8 cellular contexts compared by ENCODE assay signal in the genomic region with DNA sequence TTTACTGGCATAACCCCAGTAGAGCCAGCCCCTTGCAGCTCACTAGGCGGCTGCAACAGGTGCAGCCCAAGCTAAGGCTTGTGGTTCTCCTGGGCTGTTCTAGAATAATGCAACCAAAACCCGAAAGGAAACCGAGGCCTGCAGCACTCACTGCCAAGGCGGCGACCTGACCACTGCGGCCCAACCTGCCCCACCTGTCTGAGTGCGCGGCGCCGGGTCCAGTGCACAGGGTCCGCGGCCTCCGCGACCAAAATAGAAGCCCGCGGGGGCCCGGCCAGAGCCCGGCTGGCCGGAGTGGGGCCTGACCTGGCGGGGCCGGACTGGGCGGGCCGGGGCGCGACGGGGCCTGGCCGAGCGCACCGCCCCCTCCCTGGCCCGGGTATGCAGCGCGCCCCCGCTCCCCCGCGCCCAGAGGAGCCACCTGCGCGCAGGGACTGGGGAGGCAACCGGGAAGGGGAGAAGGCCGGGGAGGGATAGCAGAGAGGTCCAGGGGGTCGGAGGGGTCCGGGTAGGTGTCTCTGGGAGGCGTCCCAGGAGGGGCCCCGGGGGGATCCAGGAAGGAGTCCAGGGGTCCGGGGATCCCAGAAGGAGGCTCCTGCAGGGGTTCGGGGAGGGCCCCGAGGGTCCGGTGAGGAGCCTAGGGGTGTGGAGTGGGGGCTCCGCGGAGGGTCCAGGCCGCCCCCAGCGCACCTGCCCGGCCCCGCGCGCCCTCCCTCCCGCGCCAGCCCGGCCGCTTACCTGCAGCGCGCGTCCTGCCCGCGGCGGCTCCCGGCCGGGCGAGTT.
DNase-seq lines count a peak whose midpoint lies in the region; ATAC-seq and TF ChIP-seq lines count a peak whose summit lies in the region.

No MANE protein-coding gene starts in this region.

- H3K36me3 ChIP-seq in HUES6 (ENCODE audit: control insufficient read depth, insufficient read depth, low read length) (no peaks in the 10 kb centered on the region), iPS-20b (ENCODE audit: insufficient read depth, low read depth, low read length) (no peaks in the 10 kb centered on the region)

- H3K4me3 Mint-ChIP-seq in stimulated activated naive B cell treated with anti-CD40 and anti-IgM and Interleukin-4, amounts not matched to agents 10 μg/mL and 1 μg/mL and 100 μg/mL, for 72 hours: peak overlapping the region; percentile 88 to 92

- H3K4me3 ChIP-seq in HUES6 (ENCODE audit: low read depth, low read length): peak overlapping the region; percentile 59
- peak overlapping the region; percentile 47 for H3K4me3 ChIP-seq in astrocyte of the cerebellum (ENCODE audit: low read depth, low read length)
- H3K4me3 ChIP-seq in iPS-20b (ENCODE audit: low read length): peak overlapping the region; percentile 82

- in situ Hi-C loops in astrocyte of the cerebellum (cut with HindIII; ENCODE audit: low sequenced_read_pairs): loop anchor here (5.0 to 10.0 kb wide), 2 partner anchors 65 to 163 kb away; no protein-coding TSS in a partner anchor

- H3K9me3 ChIP-seq in HUES6 (ENCODE audit: control insufficient read depth, insufficient read depth, low read depth, low read length) (no peaks in the 10 kb centered on the region), iPS-20b (ENCODE audit: insufficient read depth, low read depth, low read length) (no peaks in the 10 kb centered on the region)

- peak; percentile 72 for DNase-seq in activated effector memory CD4-positive, alpha-beta T cell treated with anti-CD3 and anti-CD28 coated beads, Interleukin-2, amount 50 U/mL, for 16 hours
- no peak for DNase-seq in activated effector memory CD4-positive, alpha-beta T cell treated with Interleukin-2 at 50 U/mL for 16 hours
- no peak for DNase-seq in astrocyte of the cerebellum (ENCODE audit: low read depth)
- no peak for DNase-seq in stimulated activated naive B cell treated with anti-CD40 and anti-IgM and Interleukin-4, amounts not matched to agents 10 μg/mL and 1 μg/mL and 100 μg/mL, for 72 hours
- no peak for DNase-seq in NCI-H1930 (lab: John Stamatoyannopoulos, UW)
- DNase-seq in GF-D8 (lab: John Stamatoyannopoulos, UW): no peak

- H3K27me3 ChIP-seq in HUES6 (ENCODE audit: control insufficient read depth, insufficient read depth, low read length): no peaks in the 10 kb centered on the region; the same call in 1 of the 2 replicates
- no peaks in the 10 kb centered on the region for H3K27me3 ChIP-seq in iPS-20b (ENCODE audit: insufficient read depth, low read length)

- peak; percentile 48 to 52 for ATAC-seq in stimulated activated naive B cell treated with anti-CD40 and anti-IgM and Interleukin-4, amounts not matched to agents 10 μg/mL and 1 μg/mL and 100 μg/mL, for 72 hours (replicated peaks)

- peaks cover 7 to 20% of the 10 kb centered on the region in 2 donors for H3K36me3 Mint-ChIP-seq in stimulated activated naive B cell treated with anti-CD40 and anti-IgM and Interleukin-4, amounts not matched to agents 10 μg/mL and 1 μg/mL and 100 μg/mL, for 72 hours

- peaks cover 53 to 69% of the 10 kb centered on the region in 2 donors for H3K4me1 Mint-ChIP-seq in stimulated activated naive B cell treated with anti-CD40 and anti-IgM and Interleukin-4, amounts not matched to agents 10 μg/mL and 1 μg/mL and 100 μg/mL, for 72 hours

- peaks cover 0 to under 1% of the 10 kb centered on the region in 2 donors for H3K9me3 Mint-ChIP-seq in stimulated activated naive B cell treated with anti-CD40 and anti-IgM and Interleukin-4, amounts not matched to agents 10 μg/mL and 1 μg/mL and 100 μg/mL, for 72 hours

- no peak overlapping the region for H3K27ac ChIP-seq in HUES6 (ENCODE audit: low read depth, low read length)
- no peak overlapping the region for H3K27ac ChIP-seq in iPS-20b (ENCODE audit: low read length)

- TF ChIP-seq CTCF in astrocyte of the cerebellum (IDR thresholded peaks at IDR 0.05; ENCODE audit: low read depth, low read length, missing control alignments): no peak

- H3K27me3 Mint-ChIP-seq in stimulated activated naive B cell treated with anti-CD40 and anti-IgM and Interleukin-4, amounts not matched to agents 10 μg/mL and 1 μg/mL and 100 μg/mL, for 72 hours: no peaks in the 10 kb centered on the region

- H3K4me1 ChIP-seq in HUES6 (ENCODE audit: control insufficient read depth, insufficient read depth, low read length) (peaks cover 55% of the 10 kb centered on the region), iPS-20b (ENCODE audit: insufficient read depth, low read length) (peaks cover 46% of the 10 kb centered on the region; the same call in 1 of the 2 replicates)

- H3K9ac ChIP-seq in HUES6 (ENCODE audit: low read length) (peak overlapping the region; percentile 34), iPS-20b (ENCODE audit: low read depth, low read length) (peak overlapping the region; percentile 70; the same call in 1 of the 2 replicates)

- peak overlapping the region; percentile 82 for H3K27ac Mint-ChIP-seq in stimulated activated naive B cell treated with anti-CD40 and anti-IgM and Interleukin-4, amounts not matched to agents 10 μg/mL and 1 μg/mL and 100 μg/mL, for 72 hours
